Comparison of ENCODE assay signal across 10 cellular contexts in genomic region chr12:57452181-57452936, GRCh38. TPM values are rescaled to one million over a fixed set of nuclear protein-coding genes. Genes with fewer than 3 reads are reported as not detected.
DNase-seq lines count a peak whose midpoint lies in the region; ATAC-seq and TF ChIP-seq lines count a peak whose summit lies in the region.
"Had no signal": no experiment of that assay in that cellular context is flagged by ENCODE, and none has a peak within 500 bp of the region (broad histone marks: within the 10 kb centered on the region; RNA-seq: fewer than 3 reads in every experiment).

No MANE protein-coding gene starts in this region.

- WGBS in thyroid gland, 2 donors = 32 to 37% methylated on average over 8 to 9 of the region's 9 CpGs

- H3K4me1 ChIP-seq in skeletal muscle tissue (ENCODE audit: control insufficient read depth in 3 of 3, insufficient read depth in 3 of 3, low read length in 3 of 3) (peaks cover 25 to 50% (median 41%) of the 10 kb centered on the region in 3 donors), thyroid gland (no peaks in the 10 kb centered on the region)

- peak overlapping the region; percentile 17 to 77 (median 70) for H3K9ac ChIP-seq in skeletal muscle tissue (ENCODE audit: low read depth in 1 of 3, low read length in 3 of 3)

- no peak for TF ChIP-seq POLR2A in thyroid gland (IDR thresholded peaks at IDR 0.05)

- H3K36me3 ChIP-seq in skeletal muscle tissue (ENCODE audit: control insufficient read depth in 3 of 3, insufficient read depth in 3 of 3, low read length in 3 of 3) (no peaks in the 10 kb centered on the region), thyroid gland (no peaks in the 10 kb centered on the region)
- H3K36me3 ChIP-seq: upper lobe of left lung had no signal

- H3K27ac ChIP-seq in skeletal muscle tissue (ENCODE audit: low read depth, low read length) (peak overlapping the region; percentile 90), thyroid gland (no peak overlapping the region)
- H3K27ac ChIP-seq: 22Rv1 had no signal

- TF ChIP-seq CTCF in foreskin fibroblast (IDR thresholded peaks at IDR 0.05; ENCODE audit: low read depth, low read length) = no peak
- no peak for TF ChIP-seq CTCF in thyroid gland (IDR thresholded peaks at IDR 0.05)

- H3K9me3 ChIP-seq in skeletal muscle tissue (ENCODE audit: control insufficient read depth in 3 of 3, low read length in 3 of 3) = no peaks in the 10 kb centered on the region
- H3K9me3 ChIP-seq in thyroid gland = no peaks in the 10 kb centered on the region
- H3K9me3 ChIP-seq: upper lobe of left lung had no signal

- intact Hi-C loops in thyroid gland (cut with DNase I) = loop anchor here (5.0 kb wide), 2 partner anchors 145 to 185 kb away; no protein-coding TSS in a partner anchor

- DNase-seq in DMS53 (lab: John Stamatoyannopoulos, UW) (peak; percentile 37), DMS53 treated with DMSO at 0.1 percent for 48 hours (lab: John Stamatoyannopoulos, UW; ENCODE audit: unreplicated experiment) (no peak), RKO (ENCODE audit: low spot score) (peak; percentile 48), foreskin fibroblast (peak; percentile 76 to 85), thyroid gland (no peak), activated gamma-delta T cell treated with Interleukin-2 at 50 U/mL for 16 hours (no peak)

- ATAC-seq in GM21447 (IDR thresholded peaks at IDR 0.05; ENCODE audit: unreplicated experiment) = no peak

- no peaks in the 10 kb centered on the region for H3K27me3 ChIP-seq in skeletal muscle tissue (ENCODE audit: control insufficient read depth in 3 of 3, insufficient read depth in 3 of 3, low read length in 3 of 3)
- no peaks in the 10 kb centered on the region for H3K27me3 ChIP-seq in thyroid gland
- H3K27me3 ChIP-seq: upper lobe of left lung had no signal

- H3K4me3 ChIP-seq in foreskin fibroblast (ENCODE audit: low read depth in 1 of 2, low read length in 2 of 2) (no peak overlapping the region), skeletal muscle tissue (ENCODE audit: low read length in 3 of 3) (peak overlapping the region; percentile 54 to 69 (median 55)), thyroid gland (replicated peaks in 1 of 3) (no peak overlapping the region)
- H3K4me3 ChIP-seq: upper lobe of left lung had no signal

RNA-seq across cellular contexts. Expression of gene INHBE, which starts 2.7 kb away (rescaled TPM):
- total RNA-seq in skeletal muscle tissue = 1.0 TPM
- not detected for total RNA-seq in thyroid gland

RNA-seq across cellular contexts. Expression of gene GLI1, which starts 7.2 kb away (rescaled TPM):
- total RNA-seq in skeletal muscle tissue (5.2 TPM), thyroid gland (1 to 10 TPM in 3 of 4 donors, not detected in 1; 1.1 to 2.2 (median 1.6) TPM)

RNA-seq across cellular contexts. Expression of gene INHBC, which starts 17.8 kb away (rescaled TPM):
- not detected for total RNA-seq in skeletal muscle tissue
- total RNA-seq in thyroid gland = under 1 TPM in 3 of 4 donors, not detected in 1; 0.33 to 0.63 (median 0.54) TPM
- total RNA-seq: upper lobe of left lung had no signal

RNA-seq across cellular contexts. Expression of gene R3HDM2, which starts 21.5 kb away (rescaled TPM):
- 9.9 TPM for total RNA-seq in skeletal muscle tissue
- 10 to 100 TPM; 30.7 to 40.8 (median 35.5) TPM for total RNA-seq in thyroid gland

RNA-seq across cellular contexts. Expression of gene ARHGAP9, which starts 27.3 kb away (rescaled TPM):
- total RNA-seq in skeletal muscle tissue = 5.2 TPM
- 1 to 10 TPM; 3.2 to 6.3 (median 4.6) TPM for total RNA-seq in thyroid gland

Comparison
In these comparisons a context has a peak if more than half of its experiments do, and no peak if none do; other contexts are left out.
1. DNase-seq: peak in DMS53 (single experiment), RKO (single experiment) and foreskin fibroblast (2 of 2); none in DMS53 treated with DMSO at 0.1 percent for 48 hours (single experiment), thyroid gland (0 of 2) and activated gamma-delta T cell treated with Interleukin-2 at 50 U/mL for 16 hours (single experiment).
2. H3K4me3 ChIP-seq: peak in skeletal muscle tissue (3 of 3); none in foreskin fibroblast (0 of 2) and thyroid gland (0 of 3).